In the genomic region with DNA sequence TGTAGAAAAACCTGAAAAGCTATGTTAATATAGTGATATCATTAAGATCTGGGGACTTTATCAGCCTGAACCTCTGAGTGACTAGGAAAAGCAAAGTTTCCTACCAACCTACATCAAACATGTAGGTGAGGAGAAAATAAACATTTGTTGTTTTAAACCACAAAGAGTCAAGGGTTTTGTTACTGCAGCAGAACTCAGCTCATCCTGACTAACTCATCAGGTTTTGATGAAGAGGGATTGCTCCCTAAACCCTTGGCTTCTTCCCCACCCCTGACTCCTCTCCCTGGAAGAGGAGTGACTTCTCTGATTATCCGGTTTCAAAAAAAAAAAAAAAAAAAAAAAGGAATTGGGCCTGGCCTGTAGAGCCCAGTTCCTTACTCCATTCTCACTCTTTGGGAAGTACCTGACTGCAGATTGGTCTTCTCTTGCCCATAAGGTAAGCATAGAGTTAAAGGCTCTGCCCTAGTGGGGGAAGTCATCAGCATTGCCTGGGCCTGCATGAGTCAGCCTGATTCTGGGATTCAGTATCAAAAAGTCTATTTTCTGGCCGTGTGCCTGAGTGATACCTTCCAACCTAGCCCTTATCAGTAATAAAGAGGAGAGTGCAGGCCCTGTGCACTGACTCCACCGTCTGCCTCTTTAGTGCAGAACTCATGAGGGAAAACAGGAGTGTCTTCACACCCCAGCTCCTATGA, we compare ENCODE assay signal across 1 cellular context.
TF ChIP-seq lines count a peak whose summit lies in the region.

No MANE protein-coding gene starts in this region.

TF ChIP-seq in SK-N-SH, 30 proteins besides CTCF, POLR2A, EP300 and RAD21 (continued from another document):
- no peak for TF ChIP-seq RXRA (IDR thresholded peaks at IDR 0.05; ENCODE audit: borderline replicate concordance, low read depth)
- TF ChIP-seq SMC3 (IDR thresholded peaks at IDR 0.05; ENCODE audit: low read depth, low read length), result no peak
- no peak for TF ChIP-seq POLR2AphosphoS5 (IDR thresholded peaks at IDR 0.05; ENCODE audit: low read depth, low read length)
- TF ChIP-seq, protein P1, sequence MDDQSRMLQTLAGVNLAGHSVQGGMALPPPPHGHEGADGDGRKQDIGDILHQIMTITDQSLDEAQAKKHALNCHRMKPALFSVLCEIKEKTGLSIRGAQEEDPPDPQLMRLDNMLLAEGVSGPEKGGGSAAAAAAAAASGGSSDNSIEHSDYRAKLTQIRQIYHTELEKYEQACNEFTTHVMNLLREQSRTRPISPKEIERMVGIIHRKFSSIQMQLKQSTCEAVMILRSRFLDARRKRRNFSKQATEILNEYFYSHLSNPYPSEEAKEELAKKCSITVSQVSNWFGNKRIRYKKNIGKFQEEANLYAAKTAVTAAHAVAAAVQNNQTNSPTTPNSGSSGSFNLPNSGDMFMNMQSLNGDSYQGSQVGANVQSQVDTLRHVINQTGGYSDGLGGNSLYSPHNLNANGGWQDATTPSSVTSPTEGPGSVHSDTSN (IDR thresholded peaks at IDR 0.05), result peak; percentile 36; the same call in 1 of the 2 replicates
- TF ChIP-seq, protein P2, sequence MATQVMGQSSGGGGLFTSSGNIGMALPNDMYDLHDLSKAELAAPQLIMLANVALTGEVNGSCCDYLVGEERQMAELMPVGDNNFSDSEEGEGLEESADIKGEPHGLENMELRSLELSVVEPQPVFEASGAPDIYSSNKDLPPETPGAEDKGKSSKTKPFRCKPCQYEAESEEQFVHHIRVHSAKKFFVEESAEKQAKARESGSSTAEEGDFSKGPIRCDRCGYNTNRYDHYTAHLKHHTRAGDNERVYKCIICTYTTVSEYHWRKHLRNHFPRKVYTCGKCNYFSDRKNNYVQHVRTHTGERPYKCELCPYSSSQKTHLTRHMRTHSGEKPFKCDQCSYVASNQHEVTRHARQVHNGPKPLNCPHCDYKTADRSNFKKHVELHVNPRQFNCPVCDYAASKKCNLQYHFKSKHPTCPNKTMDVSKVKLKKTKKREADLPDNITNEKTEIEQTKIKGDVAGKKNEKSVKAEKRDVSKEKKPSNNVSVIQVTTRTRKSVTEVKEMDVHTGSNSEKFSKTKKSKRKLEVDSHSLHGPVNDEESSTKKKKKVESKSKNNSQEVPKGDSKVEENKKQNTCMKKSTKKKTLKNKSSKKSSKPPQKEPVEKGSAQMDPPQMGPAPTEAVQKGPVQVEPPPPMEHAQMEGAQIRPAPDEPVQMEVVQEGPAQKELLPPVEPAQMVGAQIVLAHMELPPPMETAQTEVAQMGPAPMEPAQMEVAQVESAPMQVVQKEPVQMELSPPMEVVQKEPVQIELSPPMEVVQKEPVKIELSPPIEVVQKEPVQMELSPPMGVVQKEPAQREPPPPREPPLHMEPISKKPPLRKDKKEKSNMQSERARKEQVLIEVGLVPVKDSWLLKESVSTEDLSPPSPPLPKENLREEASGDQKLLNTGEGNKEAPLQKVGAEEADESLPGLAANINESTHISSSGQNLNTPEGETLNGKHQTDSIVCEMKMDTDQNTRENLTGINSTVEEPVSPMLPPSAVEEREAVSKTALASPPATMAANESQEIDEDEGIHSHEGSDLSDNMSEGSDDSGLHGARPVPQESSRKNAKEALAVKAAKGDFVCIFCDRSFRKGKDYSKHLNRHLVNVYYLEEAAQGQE (IDR thresholded peaks at IDR 0.05; ENCODE audit: low read depth, low read length), result no peak
- no peak for TF ChIP-seq FOXJ3 (CRISPR knock-in tag; IDR thresholded peaks at IDR 0.05)
- no peak for TF ChIP-seq MEF2A (IDR thresholded peaks at IDR 0.05; ENCODE audit: borderline replicate concordance, low read depth)
- no peak for TF ChIP-seq CHD2 (IDR thresholded peaks at IDR 0.05; ENCODE audit: low read length, partially characterized antibody)
- TF ChIP-seq, protein P3, sequence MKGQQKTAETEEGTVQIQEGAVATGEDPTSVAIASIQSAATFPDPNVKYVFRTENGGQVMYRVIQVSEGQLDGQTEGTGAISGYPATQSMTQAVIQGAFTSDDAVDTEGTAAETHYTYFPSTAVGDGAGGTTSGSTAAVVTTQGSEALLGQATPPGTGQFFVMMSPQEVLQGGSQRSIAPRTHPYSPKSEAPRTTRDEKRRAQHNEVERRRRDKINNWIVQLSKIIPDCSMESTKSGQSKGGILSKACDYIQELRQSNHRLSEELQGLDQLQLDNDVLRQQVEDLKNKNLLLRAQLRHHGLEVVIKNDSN (IDR thresholded peaks at IDR 0.05; ENCODE audit: borderline replicate concordance, low read depth), result no peak
- no peak for TF ChIP-seq ELF1 (IDR thresholded peaks at IDR 0.05)
- peak; percentile 74 for TF ChIP-seq NFIC (IDR thresholded peaks at IDR 0.05; ENCODE audit: borderline replicate concordance)
- peak; percentile 68; the same call in 1 of the 2 replicates for TF ChIP-seq FOSL2 (IDR thresholded peaks at IDR 0.05; ENCODE audit: borderline replicate concordance, low read depth)
- TF ChIP-seq, protein P4, sequence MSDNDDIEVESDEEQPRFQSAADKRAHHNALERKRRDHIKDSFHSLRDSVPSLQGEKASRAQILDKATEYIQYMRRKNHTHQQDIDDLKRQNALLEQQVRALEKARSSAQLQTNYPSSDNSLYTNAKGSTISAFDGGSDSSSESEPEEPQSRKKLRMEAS (IDR thresholded peaks at IDR 0.05; ENCODE audit: low read depth), result 0 out of 2 replicates have a peak, but pooled peaks have one; percentile 9
- TF ChIP-seq JUND (IDR thresholded peaks at IDR 0.05), result peak; percentile 53
- TF ChIP-seq, protein P5, sequence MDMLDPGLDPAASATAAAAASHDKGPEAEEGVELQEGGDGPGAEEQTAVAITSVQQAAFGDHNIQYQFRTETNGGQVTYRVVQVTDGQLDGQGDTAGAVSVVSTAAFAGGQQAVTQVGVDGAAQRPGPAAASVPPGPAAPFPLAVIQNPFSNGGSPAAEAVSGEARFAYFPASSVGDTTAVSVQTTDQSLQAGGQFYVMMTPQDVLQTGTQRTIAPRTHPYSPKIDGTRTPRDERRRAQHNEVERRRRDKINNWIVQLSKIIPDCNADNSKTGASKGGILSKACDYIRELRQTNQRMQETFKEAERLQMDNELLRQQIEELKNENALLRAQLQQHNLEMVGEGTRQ (IDR thresholded peaks at IDR 0.05; ENCODE audit: borderline replicate concordance, low read depth, low read length), result no peak
- TF ChIP-seq SIN3A (IDR thresholded peaks at IDR 0.05; ENCODE audit: borderline replicate concordance, low read depth, low read length), result no peak
- TF ChIP-seq, protein P6, sequence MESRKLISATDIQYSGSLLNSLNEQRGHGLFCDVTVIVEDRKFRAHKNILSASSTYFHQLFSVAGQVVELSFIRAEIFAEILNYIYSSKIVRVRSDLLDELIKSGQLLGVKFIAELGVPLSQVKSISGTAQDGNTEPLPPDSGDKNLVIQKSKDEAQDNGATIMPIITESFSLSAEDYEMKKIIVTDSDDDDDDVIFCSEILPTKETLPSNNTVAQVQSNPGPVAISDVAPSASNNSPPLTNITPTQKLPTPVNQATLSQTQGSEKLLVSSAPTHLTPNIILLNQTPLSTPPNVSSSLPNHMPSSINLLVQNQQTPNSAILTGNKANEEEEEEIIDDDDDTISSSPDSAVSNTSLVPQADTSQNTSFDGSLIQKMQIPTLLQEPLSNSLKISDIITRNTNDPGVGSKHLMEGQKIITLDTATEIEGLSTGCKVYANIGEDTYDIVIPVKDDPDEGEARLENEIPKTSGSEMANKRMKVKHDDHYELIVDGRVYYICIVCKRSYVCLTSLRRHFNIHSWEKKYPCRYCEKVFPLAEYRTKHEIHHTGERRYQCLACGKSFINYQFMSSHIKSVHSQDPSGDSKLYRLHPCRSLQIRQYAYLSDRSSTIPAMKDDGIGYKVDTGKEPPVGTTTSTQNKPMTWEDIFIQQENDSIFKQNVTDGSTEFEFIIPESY (IDR thresholded peaks at IDR 0.05; ENCODE audit: borderline replicate concordance, low read depth), result no peak
